ENCODE assay signal across 9 cellular contexts in genomic region chr9:109035684-109036423, GRCh38. TPM values are rescaled to one million over a fixed set of nuclear protein-coding genes. Genes with fewer than 3 reads are reported as not detected.
DNase-seq lines count a peak whose midpoint lies in the region; FAIRE-seq and TF ChIP-seq lines count a peak whose summit lies in the region.
"Had no signal": no experiment of that assay in that cellular context is flagged by ENCODE, and none has a peak within 500 bp of the region (broad histone marks: within the 10 kb centered on the region; RNA-seq: fewer than 3 reads in every experiment).

No MANE protein-coding gene starts in this region.

- H3K27me3 ChIP-seq in muscle layer of duodenum (ENCODE audit: low read depth, low read length): no peaks in the 10 kb centered on the region
- no peaks in the 10 kb centered on the region for H3K27me3 ChIP-seq in HAP-1 (ENCODE audit: low read depth)

- peaks cover 42% of the 10 kb centered on the region for H3K36me3 Mint-ChIP-seq in activated naive CD4-positive, alpha-beta T cell treated with anti-CD3 and anti-CD28 coated beads, Interleukin-2, amount 10 ng/mL, durations not matched to agents 7 days and 5 days

- CTCF ChIA-PET in activated naive CD4-positive, alpha-beta T cell treated with anti-CD3 and anti-CD28 coated beads, Interleukin-2, amount 10 ng/mL, durations not matched to agents 7 days and 5 days (lab: Charles Lee): no interaction called here

- H3K9me3 ChIP-seq in muscle layer of duodenum (ENCODE audit: control insufficient read depth in 1 of 2, low read length in 2 of 2) (no peaks in the 10 kb centered on the region), HAP-1 (no peaks in the 10 kb centered on the region)

- DNase-seq in AG09309 (ENCODE audit: low read depth) (peak; percentile 61), RCC 7860 (ENCODE audit: low spot score) (peak; percentile 94), epithelial cell of proximal tubule (ENCODE audit: low read depth) (peak; percentile 82), midbrain (lab: John Stamatoyannopoulos, UW) (no peak), HAP-1 (ENCODE audit: low spot score in 2 of 2) (no peak)
- no peak for DNase-seq in activated naive CD4-positive, alpha-beta T cell treated with anti-CD3 and anti-CD28 coated beads, Interleukin-2, amount 10 ng/mL, durations not matched to agents 7 days and 5 days
- DNase-seq in stimulated activated CD4-positive, alpha-beta T cell treated with anti-CD3 and anti-CD28 coated beads, Interleukin-15, amount 100 ng/mL, for 24 hours: no peak

- H3K4me1 Mint-ChIP-seq in activated naive CD4-positive, alpha-beta T cell treated with anti-CD3 and anti-CD28 coated beads, Interleukin-2, amount 10 ng/mL, durations not matched to agents 7 days and 5 days: no peaks in the 10 kb centered on the region

- H3K4me3 ChIP-seq in AG09309 (ENCODE audit: control insufficient read depth, low read depth, low read length) (no peak overlapping the region), epithelial cell of proximal tubule (ENCODE audit: low read depth, low read length) (no peak overlapping the region), muscle layer of duodenum (ENCODE audit: low read depth in 1 of 2, low read length in 2 of 2) (no peak overlapping the region), HAP-1 (no peak overlapping the region)

- H3K9me3 Mint-ChIP-seq in activated naive CD4-positive, alpha-beta T cell treated with anti-CD3 and anti-CD28 coated beads, Interleukin-2, amount 10 ng/mL, durations not matched to agents 7 days and 5 days: no peaks in the 10 kb centered on the region

- H3K27ac Mint-ChIP-seq in activated naive CD4-positive, alpha-beta T cell treated with anti-CD3 and anti-CD28 coated beads, Interleukin-2, amount 10 ng/mL, durations not matched to agents 7 days and 5 days: no peak overlapping the region

- no peaks in the 10 kb centered on the region for H3K27me3 Mint-ChIP-seq in activated naive CD4-positive, alpha-beta T cell treated with anti-CD3 and anti-CD28 coated beads, Interleukin-2, amount 10 ng/mL, durations not matched to agents 7 days and 5 days

- in situ Hi-C loops in HAP-1 (cut with MboI; ENCODE audit: low sequenced_read_pairs): no loop called here

- no peak overlapping the region for H3K4me3 Mint-ChIP-seq in activated naive CD4-positive, alpha-beta T cell treated with anti-CD3 and anti-CD28 coated beads, Interleukin-2, amount 10 ng/mL, durations not matched to agents 7 days and 5 days

- FAIRE-seq in RCC 7860 (lab: Jason Lieb, UNC): peak; percentile 97

- TF ChIP-seq CTCF in AG09309 (IDR thresholded peaks at IDR 0.05; ENCODE audit: control insufficient read depth, insufficient read depth, low read depth, low read length, missing control alignments) (no peak), epithelial cell of proximal tubule (conservative IDR thresholded peaks at IDR 0.05; ENCODE audit: low read depth, low read length) (no peak)

- peak overlapping the region; percentile 48 for H3K27ac ChIP-seq in muscle layer of duodenum (ENCODE audit: low read length)
- H3K27ac ChIP-seq: HL-60 had no signal

- H3K4me1 ChIP-seq in muscle layer of duodenum (ENCODE audit: control insufficient read depth in 1 of 2, insufficient read depth in 2 of 2, low read length in 2 of 2): peaks cover 0 to 12% of the 10 kb centered on the region in 2 donors
- H3K4me1 ChIP-seq in HAP-1: no peaks in the 10 kb centered on the region; the same call in 1 of the 2 replicates

- peaks cover 13 to 20% of the 10 kb centered on the region in 2 donors for H3K36me3 ChIP-seq in muscle layer of duodenum (ENCODE audit: control insufficient read depth in 1 of 2, insufficient read depth in 2 of 2, low read length in 2 of 2)
- peaks cover 63% of the 10 kb centered on the region for H3K36me3 ChIP-seq in HAP-1 (replicated peaks)

RNA-seq across cellular contexts. Expression of gene CTNNAL1, which starts 22.6 kb away (rescaled TPM):
- total RNA-seq in epithelial cell of proximal tubule: 174 and 182 TPM in 2 replicates

Comparison
In these comparisons a context has a peak if more than half of its experiments do, and no peak if none do; other contexts are left out.
1. DNase-seq: peak in AG09309 (single experiment), RCC 7860 (single experiment) and epithelial cell of proximal tubule (single experiment); none in activated naive CD4-positive, alpha-beta T cell treated with anti-CD3 and anti-CD28 coated beads, Interleukin-2, amount 10 ng/mL, durations not matched to agents 7 days and 5 days (single experiment), midbrain (single experiment), HAP-1 (0 of 2) and stimulated activated CD4-positive, alpha-beta T cell treated with anti-CD3 and anti-CD28 coated beads, Interleukin-15, amount 100 ng/mL, for 24 hours (single experiment).